Comparison of ENCODE assay signal across 20 cellular contexts in the genomic region with DNA sequence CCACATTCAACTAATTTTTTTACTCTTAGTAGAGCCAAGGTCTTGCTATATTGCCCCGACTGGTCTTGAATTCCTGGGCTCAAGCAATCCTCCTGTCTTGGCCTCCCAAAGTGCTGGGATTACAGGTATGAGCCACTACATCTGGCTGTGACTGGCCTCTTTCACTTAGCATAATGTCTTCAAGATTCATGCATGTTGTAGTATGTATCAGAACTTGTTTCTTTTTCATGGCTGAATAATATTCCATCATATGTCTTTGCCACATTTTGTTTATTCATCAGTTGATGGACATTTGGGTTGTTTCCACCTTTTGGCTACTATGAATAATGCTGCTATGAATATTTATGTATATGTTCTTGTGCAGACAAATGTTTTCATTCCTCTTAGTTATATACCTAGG. TPM values are rescaled to one million over a fixed set of nuclear protein-coding genes. Genes with fewer than 3 reads are reported as not detected.
DNase-seq lines count a peak whose midpoint lies in the region; ATAC-seq, FAIRE-seq and TF ChIP-seq lines count a peak whose summit lies in the region.
"Had no signal": no experiment of that assay in that cellular context is flagged by ENCODE, and none has a peak within 500 bp of the region (broad histone marks: within the 10 kb centered on the region; RNA-seq: fewer than 3 reads in every experiment).

No MANE protein-coding gene starts in this region.

- TF ChIP-seq CTCF in WTC11 (IDR thresholded peaks at IDR 0.05), result no peak
- TF ChIP-seq CTCF in natural killer cell (IDR thresholded peaks at IDR 0.05), result no peak
- TF ChIP-seq CTCF in kidney (IDR thresholded peaks at IDR 0.05; ENCODE audit: borderline replicate concordance, extremely low read depth, insufficient read depth), result no peak

- H3K4me1 ChIP-seq in kidney (ENCODE audit: control insufficient read depth in 1 of 2, insufficient read depth in 1 of 2, low read depth in 1 of 2, low read length in 2 of 2), result no peaks in the 10 kb centered on the region
- H3K4me1 ChIP-seq: BE2C had no signal

- H3K4me1 Mint-ChIP-seq in activated CD8-positive, alpha-beta memory T cell treated with anti-CD3 and anti-CD28 coated beads, Interleukin-2, amount 10 ng/mL, durations not matched to agents 7 days and 5 days, result peaks cover 15% of the 10 kb centered on the region
- H3K4me1 Mint-ChIP-seq in WTC11 (peaks cover 4% of the 10 kb centered on the region; the same call in 1 of the 2 replicates), natural killer cell (peaks cover 13 to 33% of the 10 kb centered on the region in 2 donors)

- POLR2A ChIA-PET in WTC11 (lab: Charles Lee), result no interaction called here

- H3K36me3 Mint-ChIP-seq in activated CD8-positive, alpha-beta memory T cell treated with anti-CD3 and anti-CD28 coated beads, Interleukin-2, amount 10 ng/mL, durations not matched to agents 7 days and 5 days, result peaks cover 3% of the 10 kb centered on the region
- no peaks in the 10 kb centered on the region for H3K36me3 Mint-ChIP-seq in WTC11
- no peaks in the 10 kb centered on the region for H3K36me3 Mint-ChIP-seq in natural killer cell

- H3K27ac ChIP-seq in kidney (ENCODE audit: low read depth in 2 of 2, low read length in 2 of 2), result no peak overlapping the region
- H3K27ac ChIP-seq: RWPE1, SK-N-MC had no signal

- H3K27me3 Mint-ChIP-seq in activated CD8-positive, alpha-beta memory T cell treated with anti-CD3 and anti-CD28 coated beads, Interleukin-2, amount 10 ng/mL, durations not matched to agents 7 days and 5 days, result peaks cover 25% of the 10 kb centered on the region
- peaks cover 29% of the 10 kb centered on the region for H3K27me3 Mint-ChIP-seq in WTC11 (ENCODE audit: low read depth)
- H3K27me3 Mint-ChIP-seq in natural killer cell (ENCODE audit: low read depth in 2 of 2), result peaks cover 0 to 6% of the 10 kb centered on the region in 2 donors

- no peaks in the 10 kb centered on the region for H3K9me3 ChIP-seq in kidney (ENCODE audit: control insufficient read depth in 1 of 2, low read length in 2 of 2)
- H3K9me3 ChIP-seq: BE2C had no signal

- no peaks in the 10 kb centered on the region for H3K9me3 Mint-ChIP-seq in activated CD8-positive, alpha-beta memory T cell treated with anti-CD3 and anti-CD28 coated beads, Interleukin-2, amount 10 ng/mL, durations not matched to agents 7 days and 5 days (ENCODE audit: low read depth)
- H3K9me3 Mint-ChIP-seq in WTC11, result peaks cover 3% of the 10 kb centered on the region
- no peaks in the 10 kb centered on the region for H3K9me3 Mint-ChIP-seq in natural killer cell

- H3K4me3 Mint-ChIP-seq in activated CD8-positive, alpha-beta memory T cell treated with anti-CD3 and anti-CD28 coated beads, Interleukin-2, amount 10 ng/mL, durations not matched to agents 7 days and 5 days, result no peak overlapping the region
- no peak overlapping the region for H3K4me3 Mint-ChIP-seq in WTC11
- no peak overlapping the region for H3K4me3 Mint-ChIP-seq in natural killer cell

- intact Hi-C loops in natural killer cell (cut with micrococcal nuclease) (no loop called here), kidney (cut with DNase I) (no loop called here)

- no peak overlapping the region for H3K4me3 ChIP-seq in kidney (ENCODE audit: low read length in 2 of 2)
- H3K4me3 ChIP-seq: SK-N-MC had no signal

- CTCF ChIA-PET in activated CD8-positive, alpha-beta memory T cell treated with anti-CD3 and anti-CD28 coated beads, Interleukin-2, amount 10 ng/mL, durations not matched to agents 7 days and 5 days (lab: Charles Lee), result interaction anchor here (0.5 to 2.6 kb wide), 6 partner anchors 10 to 135 kb away, joined by 3 to 12 read pairs (median 7); no protein-coding TSS in a partner anchor
- CTCF ChIA-PET in WTC11 (lab: Charles Lee), result interaction anchor here (1.8 to 3.1 kb wide), 2 partner anchors 13 to 112 kb away, joined by 7 to 11 read pairs; no protein-coding TSS in a partner anchor

- ATAC-seq in activated CD8-positive, alpha-beta memory T cell treated with anti-CD3 and anti-CD28 coated beads, Interleukin-2, amount 10 ng/mL, durations not matched to agents 7 days and 5 days, result no peak
- ATAC-seq in WTC11 (no peak), natural killer cell (no peak)
- ATAC-seq: PC-3 had no signal

- H3K9ac ChIP-seq in kidney (ENCODE audit: low read length in 2 of 2), result no peak overlapping the region

- H3K36me3 ChIP-seq in kidney (ENCODE audit: control insufficient read depth in 1 of 2, insufficient read depth in 2 of 2, low read length in 2 of 2), result no peaks in the 10 kb centered on the region
- H3K36me3 ChIP-seq: BE2C had no signal

- no peak for DNase-seq in activated CD8-positive, alpha-beta memory T cell treated with anti-CD3 and anti-CD28 coated beads, Interleukin-2, amount 10 ng/mL, durations not matched to agents 7 days and 5 days
- no peak for DNase-seq in activated CD8-positive, alpha-beta memory T cell treated with anti-CD3 and anti-CD28 coated beads, Interleukin-2, amount 50 U/mL, for 4 hours
- DNase-seq in WTC11 (ENCODE audit: low spot score) (no peak), natural killer cell (no peak), frontal cortex (ENCODE audit: low spot score in 2 of 2) (no peak), NCI-H69 (lab: John Stamatoyannopoulos, UW) (no peak), kidney (no peak)
- DNase-seq: BE2C, EL, GF-D8, H7, NCI-H1694, NCI-H2081 treated with DMSO at 0.1 percent for 48 hours, NCI-H2171 treated with DMSO at 0.1 percent for 48 hours, NCI-H524 treated with DMSO at 0.1 percent for 48 hours, PC-3, SHP77 treated with DMSO at 0.1 percent for 48 hours, SW 1271 had no signal

- H3K27ac Mint-ChIP-seq in activated CD8-positive, alpha-beta memory T cell treated with anti-CD3 and anti-CD28 coated beads, Interleukin-2, amount 10 ng/mL, durations not matched to agents 7 days and 5 days, result peak overlapping the region; percentile 64
- no peak overlapping the region for H3K27ac Mint-ChIP-seq in WTC11
- peak overlapping the region; percentile 79 to 81 for H3K27ac Mint-ChIP-seq in natural killer cell

- FAIRE-seq in frontal cortex (lab: Jason Lieb, UNC) (no peak), kidney (lab: Jason Lieb, UNC) (no peak)

TF ChIP-seq in WTC11, 78 proteins besides CTCF, POLR2A, EP300 and RAD21:
- TF ChIP-seq NFE2L1 (CRISPR knock-in tag; IDR thresholded peaks at IDR 0.05) (no peak), ZNF121 (CRISPR knock-in tag; IDR thresholded peaks at IDR 0.05) (peak; percentile 58; the same call in 1 of the 2 replicates)

RNA-seq across cellular contexts. Expression of a gene that starts 12.8 kb away (rescaled TPM):
- total RNA-seq in activated CD8-positive, alpha-beta memory T cell treated with anti-CD3 and anti-CD28 coated beads, Interleukin-2, amount 10 ng/mL, durations not matched to agents 7 days and 5 days, result 10 to 100 TPM in 1 of 2 experiments, 1 to 10 TPM in 1; 6.5 to 12.4 TPM
- 20.6 to 24.3 TPM (median 23.3 TPM) in 3 replicates for total RNA-seq in WTC11 (2021)
- total RNA-seq in natural killer cell, result 10 to 100 TPM; 29.8 to 90.6 (median 36.8) TPM
- 0.41 TPM for total RNA-seq in frontal cortex
- total RNA-seq in kidney, result 14.8 TPM
- 4.4 TPM for polyA plus RNA-seq in kidney (ENCODE audit: insufficient read depth, low read depth, low replicate concordance)
